In genomic region chr11:57407010-57407409, GRCh38 we compare ENCODE assay signal across 1 cellular context.
TF ChIP-seq lines count a peak whose summit lies in the region.

No MANE protein-coding gene starts in this region.

TF ChIP-seq in endothelial cell of umbilical vein, 7 proteins besides CTCF, POLR2A, EP300 and RAD21:
- no peak for TF ChIP-seq MYC (IDR thresholded peaks at IDR 0.05; ENCODE audit: low read depth, low read length)
- TF ChIP-seq FOS (IDR thresholded peaks at IDR 0.05; ENCODE audit: borderline replicate concordance, insufficient read depth, low read length), result no peak
- TF ChIP-seq GATA2 (IDR thresholded peaks at IDR 0.05; ENCODE audit: insufficient read depth, insufficient read length, low read depth, low read length), result no peak
- no peak for TF ChIP-seq POLR2AphosphoS5 (IDR thresholded peaks at IDR 0.05; ENCODE audit: insufficient read depth, low read depth, low read length)
- no peak for TF ChIP-seq MAX (IDR thresholded peaks at IDR 0.05; ENCODE audit: insufficient read depth, insufficient read length)
- TF ChIP-seq JUN (IDR thresholded peaks at IDR 0.05; ENCODE audit: borderline replicate concordance, insufficient read depth, insufficient read length, low read depth), result no peak
- TF ChIP-seq EZH2 (IDR thresholded peaks at IDR 0.05; ENCODE audit: borderline replicate concordance, low read depth, low read length, severe bottlenecking), result no peak
TF ChIP-seq in endothelial cell of umbilical vein: peak in this region for 0.
